2 cellular contexts compared by ENCODE assay signal in genomic region chr20:30910937-30911725, GRCh38.
TF ChIP-seq lines count a peak whose summit lies in the region.

No MANE protein-coding gene starts in this region.

TF ChIP-seq in HEK293, 187 proteins besides CTCF, POLR2A, EP300 and RAD21 (continued from another document):
- TF ChIP-seq ZNF155 (tag by site-specific recombination; IDR thresholded peaks at IDR 0.05) (no peak), ZNF791 (tag by site-specific recombination; IDR thresholded peaks at IDR 0.05) (no peak)
TF ChIP-seq in HEK293: peak in this region for 2.

TF ChIP-seq in WTC11, 78 proteins besides CTCF, POLR2A, EP300 and RAD21 (continued from another document):
- TF ChIP-seq RELA (CRISPR knock-in tag; IDR thresholded peaks at IDR 0.05; ENCODE audit: borderline replicate concordance) (no peak), ESRRA (CRISPR knock-in tag; IDR thresholded peaks at IDR 0.05; ENCODE audit: borderline replicate concordance) (no peak), FOXJ3 (CRISPR knock-in tag; IDR thresholded peaks at IDR 0.05; ENCODE audit: borderline replicate concordance) (no peak)
- TF ChIP-seq, protein P1, sequence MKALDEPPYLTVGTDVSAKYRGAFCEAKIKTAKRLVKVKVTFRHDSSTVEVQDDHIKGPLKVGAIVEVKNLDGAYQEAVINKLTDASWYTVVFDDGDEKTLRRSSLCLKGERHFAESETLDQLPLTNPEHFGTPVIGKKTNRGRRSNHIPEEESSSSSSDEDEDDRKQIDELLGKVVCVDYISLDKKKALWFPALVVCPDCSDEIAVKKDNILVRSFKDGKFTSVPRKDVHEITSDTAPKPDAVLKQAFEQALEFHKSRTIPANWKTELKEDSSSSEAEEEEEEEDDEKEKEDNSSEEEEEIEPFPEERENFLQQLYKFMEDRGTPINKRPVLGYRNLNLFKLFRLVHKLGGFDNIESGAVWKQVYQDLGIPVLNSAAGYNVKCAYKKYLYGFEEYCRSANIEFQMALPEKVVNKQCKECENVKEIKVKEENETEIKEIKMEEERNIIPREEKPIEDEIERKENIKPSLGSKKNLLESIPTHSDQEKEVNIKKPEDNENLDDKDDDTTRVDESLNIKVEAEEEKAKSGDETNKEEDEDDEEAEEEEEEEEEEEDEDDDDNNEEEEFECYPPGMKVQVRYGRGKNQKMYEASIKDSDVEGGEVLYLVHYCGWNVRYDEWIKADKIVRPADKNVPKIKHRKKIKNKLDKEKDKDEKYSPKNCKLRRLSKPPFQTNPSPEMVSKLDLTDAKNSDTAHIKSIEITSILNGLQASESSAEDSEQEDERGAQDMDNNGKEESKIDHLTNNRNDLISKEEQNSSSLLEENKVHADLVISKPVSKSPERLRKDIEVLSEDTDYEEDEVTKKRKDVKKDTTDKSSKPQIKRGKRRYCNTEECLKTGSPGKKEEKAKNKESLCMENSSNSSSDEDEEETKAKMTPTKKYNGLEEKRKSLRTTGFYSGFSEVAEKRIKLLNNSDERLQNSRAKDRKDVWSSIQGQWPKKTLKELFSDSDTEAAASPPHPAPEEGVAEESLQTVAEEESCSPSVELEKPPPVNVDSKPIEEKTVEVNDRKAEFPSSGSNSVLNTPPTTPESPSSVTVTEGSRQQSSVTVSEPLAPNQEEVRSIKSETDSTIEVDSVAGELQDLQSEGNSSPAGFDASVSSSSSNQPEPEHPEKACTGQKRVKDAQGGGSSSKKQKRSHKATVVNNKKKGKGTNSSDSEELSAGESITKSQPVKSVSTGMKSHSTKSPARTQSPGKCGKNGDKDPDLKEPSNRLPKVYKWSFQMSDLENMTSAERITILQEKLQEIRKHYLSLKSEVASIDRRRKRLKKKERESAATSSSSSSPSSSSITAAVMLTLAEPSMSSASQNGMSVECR (CRISPR knock-in tag; IDR thresholded peaks at IDR 0.05; ENCODE audit: borderline replicate concordance) = no peak
- TF ChIP-seq, protein P2, sequence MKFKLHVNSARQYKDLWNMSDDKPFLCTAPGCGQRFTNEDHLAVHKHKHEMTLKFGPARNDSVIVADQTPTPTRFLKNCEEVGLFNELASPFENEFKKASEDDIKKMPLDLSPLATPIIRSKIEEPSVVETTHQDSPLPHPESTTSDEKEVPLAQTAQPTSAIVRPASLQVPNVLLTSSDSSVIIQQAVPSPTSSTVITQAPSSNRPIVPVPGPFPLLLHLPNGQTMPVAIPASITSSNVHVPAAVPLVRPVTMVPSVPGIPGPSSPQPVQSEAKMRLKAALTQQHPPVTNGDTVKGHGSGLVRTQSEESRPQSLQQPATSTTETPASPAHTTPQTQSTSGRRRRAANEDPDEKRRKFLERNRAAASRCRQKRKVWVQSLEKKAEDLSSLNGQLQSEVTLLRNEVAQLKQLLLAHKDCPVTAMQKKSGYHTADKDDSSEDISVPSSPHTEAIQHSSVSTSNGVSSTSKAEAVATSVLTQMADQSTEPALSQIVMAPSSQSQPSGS (CRISPR knock-in tag; IDR thresholded peaks at IDR 0.05; ENCODE audit: borderline replicate concordance, low read depth) = no peak
- TF ChIP-seq, protein P3, sequence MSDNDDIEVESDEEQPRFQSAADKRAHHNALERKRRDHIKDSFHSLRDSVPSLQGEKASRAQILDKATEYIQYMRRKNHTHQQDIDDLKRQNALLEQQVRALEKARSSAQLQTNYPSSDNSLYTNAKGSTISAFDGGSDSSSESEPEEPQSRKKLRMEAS (CRISPR knock-in tag; IDR thresholded peaks at IDR 0.05) = no peak
